Comparison of ENCODE assay signal across 24 cellular contexts in the genomic region with DNA sequence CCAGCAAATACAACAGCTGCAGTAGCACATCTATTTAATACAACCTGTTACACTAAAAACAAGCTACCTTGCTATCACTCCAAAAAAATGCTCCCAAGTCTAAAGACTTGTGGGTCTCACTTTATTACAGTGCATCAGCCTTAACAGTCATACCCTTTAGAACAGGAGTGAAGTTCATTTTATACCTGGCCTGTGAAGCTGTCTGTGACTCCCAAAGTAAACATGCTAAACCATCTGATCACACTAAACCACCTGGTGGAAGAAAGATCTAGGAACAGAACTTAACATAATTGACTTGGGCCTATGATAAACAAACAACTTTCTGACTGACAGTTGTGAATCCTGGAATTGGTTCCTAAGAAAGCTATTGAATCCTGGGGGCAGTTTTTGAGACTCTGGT.
"Had no signal": no experiment of that assay in that cellular context is flagged by ENCODE, and none has a peak within 500 bp of the region (broad histone marks: within the 10 kb centered on the region; RNA-seq: fewer than 3 reads in every experiment).

No MANE protein-coding gene starts in this region.

- ATAC-seq: activated CD4-positive, CD25-positive, alpha-beta regulatory T cell treated with anti-CD3 and anti-CD28 coated beads, Interleukin-2, amount 50 U/mL, for 24 hours; activated CD8-positive, alpha-beta T cell treated with anti-CD3 and anti-CD28 coated beads, Interleukin-2, amount 10 ng/mL, durations not matched to agents 7 days and 5 days; body of pancreas; T-cell had no signal

- H3K4me3 ChIP-seq: body of pancreas, PC-9, SK-N-MC had no signal

- H3K27me3 ChIP-seq: body of pancreas had no signal

- H3K27me3 Mint-ChIP-seq: activated naive CD4-positive, alpha-beta T cell treated with anti-CD3 and anti-CD28 coated beads, Interleukin-2, amount 50 U/mL, for 24 hours; central memory CD8-positive, alpha-beta T cell; T-cell had no signal

- DNase-seq: activated CD4-positive, alpha-beta T cell treated with anti-CD3 and anti-CD28 coated beads for 4 hours; activated CD4-positive, alpha-beta T cell treated with anti-CD3 and anti-CD28 coated beads, Interleukin-2, amount 50 U/mL, for 4 hours; activated CD8-positive, alpha-beta memory T cell treated with anti-CD3 and anti-CD28 coated beads, Interleukin-2, amount 50 U/mL, for 48 hours; activated CD8-positive, alpha-beta T cell treated with anti-CD3 and anti-CD28 coated beads, Interleukin-2, amount 10 ng/mL, durations not matched to agents 7 days and 5 days; activated T-cell treated with anti-CD3 and anti-CD28 coated beads, Interleukin-2, amount 50 U/mL, for 1 hour; aorta; body of pancreas; MM.1S; NCI-H1105; NCI-H1436; NCI-H1694 treated with DMSO at 0.1 percent for 48 hours; NCI-H2029 treated with DMSO at 0.1 percent for 48 hours; NCI-H2227 treated with DMSO at 0.1 percent for 48 hours; NCI-H446 treated with DMSO at 0.1 percent for 48 hours; NCI-H526 treated with DMSO at 0.1 percent for 48 hours; PC-9; T-cell; T-helper 2 cell; WERI-Rb-1 had no signal

- H3K36me3 ChIP-seq: WERI-Rb-1 had no signal

- H3K27ac Mint-ChIP-seq: activated CD8-positive, alpha-beta T cell treated with anti-CD3 and anti-CD28 coated beads, Interleukin-2, amount 10 ng/mL, durations not matched to agents 7 days and 5 days; activated naive CD4-positive, alpha-beta T cell treated with anti-CD3 and anti-CD28 coated beads, Interleukin-2, amount 50 U/mL, for 24 hours; T-cell had no signal

- H3K36me3 Mint-ChIP-seq: activated naive CD4-positive, alpha-beta T cell treated with anti-CD3 and anti-CD28 coated beads, Interleukin-2, amount 50 U/mL, for 24 hours; T-cell had no signal

- FAIRE-seq: bronchial epithelial cell had no signal

- H3K4me2 ChIP-seq: PC-9 had no signal

- H3K4me3 Mint-ChIP-seq: activated CD8-positive, alpha-beta T cell treated with anti-CD3 and anti-CD28 coated beads, Interleukin-2, amount 10 ng/mL, durations not matched to agents 7 days and 5 days; activated naive CD4-positive, alpha-beta T cell treated with anti-CD3 and anti-CD28 coated beads, Interleukin-2, amount 50 U/mL, for 24 hours; central memory CD8-positive, alpha-beta T cell; T-cell had no signal

- H3K9me3 Mint-ChIP-seq: activated naive CD4-positive, alpha-beta T cell treated with anti-CD3 and anti-CD28 coated beads, Interleukin-2, amount 50 U/mL, for 24 hours; central memory CD8-positive, alpha-beta T cell; T-cell had no signal

- H3K4me1 ChIP-seq: body of pancreas had no signal

- H3K9me3 ChIP-seq: body of pancreas had no signal

- H2AFZ ChIP-seq: PC-9 had no signal

- H3K27ac ChIP-seq: body of pancreas, PC-9, SK-N-MC, WERI-Rb-1 had no signal
